10 cellular contexts compared by ENCODE assay signal in genomic region chr11:12286606-12287005, GRCh38.
A peak's percentile ranks its signal among the peaks of the same experiment; 100 is the strongest.
DNase-seq lines count a peak whose midpoint lies in the region; ATAC-seq and TF ChIP-seq lines count a peak whose summit lies in the region.
"Had no signal": no experiment of that assay in that cellular context is flagged by ENCODE, and none has a peak within 500 bp of the region (broad histone marks: within the 10 kb centered on the region; RNA-seq: fewer than 3 reads in every experiment).

No MANE protein-coding gene starts in this region.

- intact Hi-C loops in prostate gland (cut with DNase I) = loop anchor here (5.0 kb wide), 3 partner anchors 46 to 606 kb away; no protein-coding TSS in a partner anchor

- WGBS in prostate gland = 92% methylated on average over 6 of the region's 6 CpGs

- H3K9me3 ChIP-seq in RWPE2 (ENCODE audit: severe bottlenecking) (no peaks in the 10 kb centered on the region), prostate gland (no peaks in the 10 kb centered on the region)

- ATAC-seq in RWPE2 (ENCODE audit: low read depth) (no peak), GM19452 (IDR thresholded peaks at IDR 0.05; ENCODE audit: unreplicated experiment) (no peak)
- ATAC-seq: WTC11 had no signal

- TF ChIP-seq CTCF in AG09309 (IDR thresholded peaks at IDR 0.05; ENCODE audit: control insufficient read depth, insufficient read depth, low read depth, low read length, missing control alignments) (no peak), RWPE2 (IDR thresholded peaks at IDR 0.05; ENCODE audit: poor library complexity, severe bottlenecking) (no peak), fibroblast of mammary gland (conservative IDR thresholded peaks at IDR 0.05; ENCODE audit: control insufficient read depth, insufficient read depth, low read depth, low read length) (no peak), prostate gland (IDR thresholded peaks at IDR 0.05) (no peak)

- DNase-seq in AG09309 (ENCODE audit: low read depth) = no peak
- no peak for DNase-seq in RWPE2 (ENCODE audit: low spot score)
- DNase-seq in fibroblast of mammary gland (ENCODE audit: low read depth) = no peak
- DNase-seq in prostate gland (ENCODE audit: low spot score) = peak; percentile 2
- DNase-seq in SKM-1 (lab: John Stamatoyannopoulos, UW; ENCODE audit: unreplicated experiment) = no peak
- DNase-seq in GM03348 (ENCODE audit: low spot score) = no peak
- DNase-seq in MV-4-11 (lab: John Stamatoyannopoulos, UW) = no peak
- DNase-seq: DMS53 had no signal

- H3K27ac ChIP-seq in RWPE2 (ENCODE audit: poor library complexity, severe bottlenecking) = peak overlapping the region; percentile 96
- no peak overlapping the region for H3K27ac ChIP-seq in prostate gland

- H3K4me3 ChIP-seq in AG09309 (ENCODE audit: control insufficient read depth, low read depth, low read length) = peak overlapping the region; percentile 14
- H3K4me3 ChIP-seq in RWPE2 (ENCODE audit: severe bottlenecking) = no peak overlapping the region
- H3K4me3 ChIP-seq in fibroblast of mammary gland (ENCODE audit: control insufficient read depth, low read depth, low read length) = peak overlapping the region; percentile 11
- H3K4me3 ChIP-seq in prostate gland = no peak overlapping the region

- H3K4me1 ChIP-seq in RWPE2 (ENCODE audit: insufficient read depth, poor library complexity, severe bottlenecking) = peaks cover 42% of the 10 kb centered on the region
- H3K4me1 ChIP-seq in prostate gland (replicated peaks) = no peaks in the 10 kb centered on the region

- TF ChIP-seq POLR2A in prostate gland (IDR thresholded peaks at IDR 0.05) = no peak

- H3K27me3 ChIP-seq in RWPE2 (ENCODE audit: insufficient read depth, poor library complexity, severe bottlenecking) (no peaks in the 10 kb centered on the region), prostate gland (replicated peaks; ENCODE audit: insufficient read depth) (no peaks in the 10 kb centered on the region)

- H3K36me3 ChIP-seq in RWPE2 (ENCODE audit: low read depth) (peaks cover 6% of the 10 kb centered on the region; the same call in 1 of the 2 replicates), prostate gland (no peaks in the 10 kb centered on the region)

Comparison
In these comparisons a context has a peak if more than half of its experiments do, and no peak if none do; other contexts are left out.
1. H3K4me3 ChIP-seq: peak in AG09309 (single experiment) and fibroblast of mammary gland (single experiment); none in RWPE2 (single experiment) and prostate gland (0 of 2).